ENCODE assay signal across 12 cellular contexts in the genomic region with DNA sequence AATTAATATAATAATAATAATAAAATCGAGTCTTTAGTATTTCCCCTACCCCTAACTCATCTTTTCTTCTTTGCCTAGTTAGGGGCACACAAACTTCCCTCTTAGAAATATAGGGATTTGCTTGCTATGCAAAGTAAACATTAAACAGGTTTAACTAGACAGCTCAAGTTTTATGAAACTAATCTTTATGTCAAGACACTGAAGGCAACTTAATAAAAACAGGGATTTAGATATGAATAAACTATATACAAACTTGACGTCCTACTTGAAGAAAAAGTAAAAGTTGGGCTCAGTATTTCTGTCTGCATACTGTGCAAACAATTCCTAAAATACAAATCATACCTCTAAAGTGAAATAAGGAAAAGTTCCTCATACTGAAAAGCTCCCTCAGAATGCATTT. TPM values are rescaled to one million over a fixed set of nuclear protein-coding genes. Genes with fewer than 3 reads are reported as not detected.
"Had no signal": no experiment of that assay in that cellular context is flagged by ENCODE, and none has a peak within 500 bp of the region (broad histone marks: within the 10 kb centered on the region; RNA-seq: fewer than 3 reads in every experiment).

No MANE protein-coding gene starts in this region.

- H3K4me3 Mint-ChIP-seq: activated CD4-positive, alpha-beta T cell treated with anti-CD3 and anti-CD28 coated beads for 36 hours; activated CD8-positive, alpha-beta T cell treated with anti-CD3 and anti-CD28 coated beads, Interleukin-2, amount 10 ng/mL, durations not matched to agents 7 days and 5 days; activated T-helper 1 cell treated with anti-CD3 and anti-CD28 coated beads, Interleukin-12 subunit alpha, Interleukin-12 subunit beta, Interleukin-2, Interleukin-4 antibody, amounts not matched to agents 30 ng/mL and 10 ng/mL and 1 ng/mL, durations not matched to agents 14 hours and 24 hours and 36 hours; naive thymus-derived CD4-positive, alpha-beta T cell; stimulated activated naive B cell treated with anti-CD40 and anti-IgM and Interleukin-4, amounts not matched to agents 10 μg/mL and 1 μg/mL and 100 μg/mL, for 72 hours had no signal

- ATAC-seq: activated CD4-positive, alpha-beta T cell treated with anti-CD3 and anti-CD28 coated beads for 36 hours; activated CD8-positive, alpha-beta T cell treated with anti-CD3 and anti-CD28 coated beads, Interleukin-2, amount 10 ng/mL, durations not matched to agents 7 days and 5 days; naive thymus-derived CD4-positive, alpha-beta T cell; stimulated activated naive B cell treated with anti-CD40 and anti-IgM and Interleukin-4, amounts not matched to agents 10 μg/mL and 1 μg/mL and 100 μg/mL, for 72 hours had no signal

- H3K4me1 Mint-ChIP-seq: activated CD4-positive, alpha-beta T cell treated with anti-CD3 and anti-CD28 coated beads for 36 hours; naive thymus-derived CD4-positive, alpha-beta T cell; stimulated activated naive B cell treated with anti-CD40 and anti-IgM and Interleukin-4, amounts not matched to agents 10 μg/mL and 1 μg/mL and 100 μg/mL, for 72 hours had no signal

- DNase-seq: activated CD4-positive, alpha-beta T cell treated with anti-CD3 and anti-CD28 coated beads for 36 hours; activated CD8-positive, alpha-beta memory T cell treated with anti-CD3 and anti-CD28 coated beads, Interleukin-2, amount 50 U/mL, for 48 hours; activated CD8-positive, alpha-beta T cell treated with anti-CD3 and anti-CD28 coated beads, Interleukin-2, amount 10 ng/mL, durations not matched to agents 7 days and 5 days; activated naive CD4-positive, alpha-beta T cell; naive thymus-derived CD4-positive, alpha-beta T cell; posterior cingulate gyrus; small intestine; stimulated activated naive B cell treated with anti-CD40 and anti-IgM and Interleukin-4, amounts not matched to agents 10 μg/mL and 1 μg/mL and 100 μg/mL, for 72 hours; T-helper 1 cell; upper lobe of left lung; WERI-Rb-1 had no signal

- H3K27ac ChIP-seq: WERI-Rb-1 had no signal

- H3K9me3 Mint-ChIP-seq: activated T-helper 1 cell treated with anti-CD3 and anti-CD28 coated beads, Interleukin-12 subunit alpha, Interleukin-12 subunit beta, Interleukin-2, Interleukin-4 antibody, amounts not matched to agents 30 ng/mL and 10 ng/mL and 1 ng/mL, durations not matched to agents 14 hours and 24 hours and 36 hours; naive thymus-derived CD4-positive, alpha-beta T cell; stimulated activated naive B cell treated with anti-CD40 and anti-IgM and Interleukin-4, amounts not matched to agents 10 μg/mL and 1 μg/mL and 100 μg/mL, for 72 hours had no signal

- H3K4me3 ChIP-seq: upper lobe of left lung had no signal

- H3K36me3 Mint-ChIP-seq: naive thymus-derived CD4-positive, alpha-beta T cell; stimulated activated naive B cell treated with anti-CD40 and anti-IgM and Interleukin-4, amounts not matched to agents 10 μg/mL and 1 μg/mL and 100 μg/mL, for 72 hours had no signal

- H3K36me3 ChIP-seq: upper lobe of left lung, WERI-Rb-1 had no signal

- H3K9me3 ChIP-seq: upper lobe of left lung had no signal

- H3K27me3 ChIP-seq: upper lobe of left lung had no signal

RNA-seq across cellular contexts. Expression of a gene that starts 52.1 kb away (rescaled TPM):
- total RNA-seq: activated CD4-positive, alpha-beta T cell treated with anti-CD3 and anti-CD28 coated beads for 36 hours; activated CD8-positive, alpha-beta T cell treated with anti-CD3 and anti-CD28 coated beads, Interleukin-2, amount 10 ng/mL, durations not matched to agents 7 days and 5 days; activated T-helper 1 cell treated with anti-CD3 and anti-CD28 coated beads, Interleukin-12 subunit alpha, Interleukin-12 subunit beta, Interleukin-2, Interleukin-4 antibody, amounts not matched to agents 30 ng/mL and 10 ng/mL and 1 ng/mL, durations not matched to agents 14 hours and 24 hours and 36 hours had no signal
- polyA plus RNA-seq: naive thymus-derived CD4-positive, alpha-beta T cell had no signal
